38 cellular contexts compared by ENCODE assay signal in the genomic region with DNA sequence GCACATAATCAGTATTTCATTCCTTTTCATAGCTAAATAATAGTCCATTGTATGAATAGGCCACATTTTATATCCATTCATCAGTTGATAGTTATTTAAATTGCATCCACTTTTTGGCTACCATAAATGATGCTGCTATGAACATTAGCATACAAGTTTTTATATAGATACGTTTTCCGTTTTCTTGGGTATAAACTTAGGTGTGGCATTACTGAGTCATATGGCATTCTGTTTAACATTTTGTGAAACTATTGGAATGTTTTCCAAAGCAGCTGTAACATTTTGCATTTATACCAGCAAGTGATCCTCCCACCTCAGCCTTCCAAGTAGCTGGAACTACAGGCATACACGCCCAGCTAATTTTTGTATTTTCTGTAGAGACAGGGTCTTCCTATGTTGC. TPM values are rescaled to one million over a fixed set of nuclear protein-coding genes. Genes with fewer than 3 reads are reported as not detected.
"Had no signal": no experiment of that assay in that cellular context is flagged by ENCODE, and none has a peak within 500 bp of the region (broad histone marks: within the 10 kb centered on the region; RNA-seq: fewer than 3 reads in every experiment).

No MANE protein-coding gene starts in this region.

- H3K27me3 ChIP-seq: MG63 had no signal

- H3K4me3 ChIP-seq: MG63 had no signal

- H3K4me2 ChIP-seq: KMS-11 had no signal

- DNase-seq: Karpas-422, Kasumi-1, MG63, MM.1S, MV-4-11, NCI-H1048, NCI-H1092, NCI-H1092 treated with DMSO at 0.1 percent for 48 hours, NCI-H1105, NCI-H1105 treated with DMSO at 0.1 percent for 48 hours, NCI-H1417, NCI-H1417 treated with DMSO at 0.1 percent for 48 hours, NCI-H1436, NCI-H1436 treated with DMSO at 0.1 percent for 48 hours, NCI-H146, NCI-H1694, NCI-H1694 treated with DMSO at 0.1 percent for 48 hours, NCI-H187, NCI-H187 treated with DMSO at 0.1 percent for 48 hours, NCI-H1930, NCI-H2029, NCI-H2029 treated with DMSO at 0.1 percent for 48 hours, NCI-H2081, NCI-H2081 treated with DMSO at 0.1 percent for 48 hours, NCI-H2107, NCI-H2171, NCI-H2227 treated with DMSO at 0.1 percent for 48 hours, NCI-H226, NCI-H345, NCI-H446, NCI-H446 treated with DMSO at 0.1 percent for 48 hours, NCI-H510A, NCI-H510A treated with DMSO at 0.1 percent for 48 hours had no signal

- H3K36me3 ChIP-seq: MG63 had no signal

- H3K9ac ChIP-seq: KMS-11 had no signal

- H3K27ac ChIP-seq: KMS-11 had no signal

- H3K9me3 ChIP-seq: MG63 had no signal

RNA-seq across cellular contexts. Expression of gene CLDN2, which starts 26.2 kb away (rescaled TPM):
- total RNA-seq: M059J, MCF 10A, NCI-H460 had no signal

RNA-seq across cellular contexts. Expression of gene RIPPLY1, which starts 43.3 kb away (rescaled TPM):
- total RNA-seq: LHCN-M2, M059J, MCF 10A, NCI-H460 had no signal
